8 cellular contexts compared by ENCODE assay signal in the genomic region with DNA sequence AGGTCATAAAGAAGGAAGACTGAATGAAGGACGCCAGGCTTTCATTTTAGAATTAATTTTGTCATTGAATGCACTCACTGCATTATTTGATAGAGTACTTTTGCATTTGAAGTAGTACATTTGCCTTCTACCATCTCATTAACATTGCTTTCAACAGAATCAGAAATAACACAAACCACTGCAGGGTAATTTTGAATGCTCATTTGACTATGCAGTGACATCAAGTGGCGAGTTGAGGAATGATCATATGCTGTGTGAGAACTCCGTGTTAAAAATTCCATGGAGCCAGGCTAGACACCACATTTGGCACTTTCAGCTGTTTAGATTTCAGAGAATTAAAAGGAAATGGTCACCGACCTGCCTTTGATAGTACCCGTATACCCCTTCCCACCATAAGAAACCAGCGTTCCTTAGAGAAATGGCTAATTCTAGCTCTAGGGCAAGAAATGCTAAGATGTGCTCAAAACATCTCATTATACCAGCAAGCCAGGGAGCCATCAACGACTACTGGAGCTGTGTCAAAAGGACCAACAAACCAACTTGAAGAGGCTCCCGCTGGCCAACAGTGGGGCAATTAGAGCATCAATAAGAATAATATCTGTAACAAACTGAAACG. TPM values are rescaled to one million over a fixed set of nuclear protein-coding genes. Genes with fewer than 3 reads are reported as not detected.
DNase-seq lines count a peak whose midpoint lies in the region; ATAC-seq and TF ChIP-seq lines count a peak whose summit lies in the region.

No MANE protein-coding gene starts in this region.

- no peak overlapping the region for H3K27ac ChIP-seq in liver (ENCODE audit: low read depth in 1 of 2, low read length in 2 of 2)

- H3K9ac ChIP-seq in liver (ENCODE audit: low read depth in 1 of 2, low read length in 2 of 2), result no peak overlapping the region

- H3K27me3 ChIP-seq in liver (ENCODE audit: control insufficient read depth in 4 of 4, insufficient read depth in 4 of 4, low read length in 3 of 4), result no peaks in the 10 kb centered on the region

- H3K4me1 Mint-ChIP-seq in activated CD4-positive, alpha-beta T cell treated with anti-CD3 and anti-CD28 coated beads, Interleukin-2, amount 10 ng/mL, durations not matched to agents 7 days and 5 days, result no peaks in the 10 kb centered on the region

- CTCF ChIA-PET in activated CD4-positive, alpha-beta T cell treated with anti-CD3 and anti-CD28 coated beads, Interleukin-2, amount 10 ng/mL, durations not matched to agents 7 days and 5 days (lab: Charles Lee), result interaction anchor here (1.1 to 1.4 kb wide), 4 partner anchors 19 to 228 kb away, joined by 3 to 4 read pairs (median 4); no protein-coding TSS in a partner anchor

- H3K4me3 Mint-ChIP-seq in activated CD4-positive, alpha-beta T cell treated with anti-CD3 and anti-CD28 coated beads, Interleukin-2, amount 10 ng/mL, durations not matched to agents 7 days and 5 days, result no peak overlapping the region

- 57% methylated on average over 9 of the region's 9 CpGs for WGBS in liver

- H3K9me3 ChIP-seq in liver (ENCODE audit: control insufficient read depth in 4 of 4, low read length in 3 of 4), result no peaks in the 10 kb centered on the region

- no peaks in the 10 kb centered on the region for H3K27me3 Mint-ChIP-seq in activated CD4-positive, alpha-beta T cell treated with anti-CD3 and anti-CD28 coated beads, Interleukin-2, amount 10 ng/mL, durations not matched to agents 7 days and 5 days

- H3K4me3 ChIP-seq in choroid plexus epithelial cell (ENCODE audit: low read depth, low read length) (no peak overlapping the region), liver (ENCODE audit: low read depth in 1 of 3, low read length in 3 of 3) (no peak overlapping the region)

- POLR2A ChIA-PET in activated CD4-positive, alpha-beta T cell treated with anti-CD3 and anti-CD28 coated beads, Interleukin-2, amount 10 ng/mL, durations not matched to agents 7 days and 5 days (lab: Charles Lee), result no interaction called here

- H3K36me3 ChIP-seq in liver (ENCODE audit: control insufficient read depth in 4 of 4, insufficient read depth in 3 of 4, low read depth in 1 of 4, low read length in 3 of 4), result peaks cover 17 to 53% (median 45%) of the 10 kb centered on the region in 4 donors

- peak; percentile 81 to 90 for TF ChIP-seq RAD21 in liver (IDR thresholded peaks at IDR 0.05)

- no peaks in the 10 kb centered on the region for H3K36me3 Mint-ChIP-seq in activated CD4-positive, alpha-beta T cell treated with anti-CD3 and anti-CD28 coated beads, Interleukin-2, amount 10 ng/mL, durations not matched to agents 7 days and 5 days (ENCODE audit: low read depth)

- intact Hi-C loops in posterior vena cava (cut with DNase I), result loop anchor here (5.0 to 10.0 kb wide), 2 partner anchors 66 to 149 kb away; no protein-coding TSS in a partner anchor

- peak; percentile 71 for TF ChIP-seq CTCF in choroid plexus epithelial cell (conservative IDR thresholded peaks at IDR 0.05; ENCODE audit: low read depth, low read length)
- TF ChIP-seq CTCF in liver (IDR thresholded peaks at IDR 0.05; ENCODE audit: low read depth, low read length, missing input control), result peak; percentile 59

- DNase-seq in activated CD4-positive, alpha-beta T cell treated with anti-CD3 and anti-CD28 coated beads, Interleukin-2, amount 10 ng/mL, durations not matched to agents 7 days and 5 days, result peak; percentile 27
- DNase-seq in activated CD4-positive, alpha-beta T cell treated with anti-CD3 and anti-CD28 coated beads, Interleukin-2, amount 50 U/mL, for 1 hour, result no peak
- peak; percentile 26 for DNase-seq in NCI-H226
- DNase-seq in choroid plexus epithelial cell (ENCODE audit: low read depth), result peak; percentile 80
- no peak for DNase-seq in posterior vena cava (ENCODE audit: low spot score)
- DNase-seq in stimulated activated CD4-positive, alpha-beta T cell treated with anti-CD3 and anti-CD28 coated beads, Interleukin-4, amount 100 ng/mL, for 24 hours, result no peak

- H3K4me1 ChIP-seq in liver (ENCODE audit: control insufficient read depth in 4 of 4, insufficient read depth in 4 of 4, low read length in 3 of 4), result no peaks in the 10 kb centered on the region

- H3K9me3 Mint-ChIP-seq in activated CD4-positive, alpha-beta T cell treated with anti-CD3 and anti-CD28 coated beads, Interleukin-2, amount 10 ng/mL, durations not matched to agents 7 days and 5 days, result no peaks in the 10 kb centered on the region

- no peak overlapping the region for H3K27ac Mint-ChIP-seq in activated CD4-positive, alpha-beta T cell treated with anti-CD3 and anti-CD28 coated beads, Interleukin-2, amount 10 ng/mL, durations not matched to agents 7 days and 5 days

- ATAC-seq in GM19351 (IDR thresholded peaks at IDR 0.05; ENCODE audit: unreplicated experiment), result no peak

TF ChIP-seq in liver, 16 proteins besides CTCF, POLR2A, EP300 and RAD21:
- TF ChIP-seq TAF1 (conservative IDR thresholded peaks at IDR 0.05), result no peak

RNA-seq across cellular contexts. Expression of gene HEBP1, which starts 16.5 kb away (rescaled TPM):
- 10 to 100 TPM; 19.6 to 21.2 TPM for total RNA-seq in activated CD4-positive, alpha-beta T cell treated with anti-CD3 and anti-CD28 coated beads, Interleukin-2, amount 10 ng/mL, durations not matched to agents 7 days and 5 days
- total RNA-seq in liver (10 to 100 TPM; 27.7 to 33.6 TPM), posterior vena cava (10 to 100 TPM; 56.4 to 63.2 TPM)
- 10 to 100 TPM; 66.9 to 70.0 TPM for polyA plus RNA-seq in liver

RNA-seq across cellular contexts. Expression of gene GPRC5D, which starts 31.6 kb away (rescaled TPM):
- total RNA-seq in activated CD4-positive, alpha-beta T cell treated with anti-CD3 and anti-CD28 coated beads, Interleukin-2, amount 10 ng/mL, durations not matched to agents 7 days and 5 days, result under 1 TPM; 0.22 to 0.67 TPM
- total RNA-seq in liver (under 1 TPM in 1 of 2 donors, not detected in 1; 0.17 TPM), posterior vena cava (not detected)
- polyA plus RNA-seq in liver, result under 1 TPM in 1 of 2 donors, not detected in 1; 0.13 TPM

Comparison
In these comparisons a context has a peak if more than half of its experiments do, and no peak if none do; other contexts are left out.
1. DNase-seq: peak in activated CD4-positive, alpha-beta T cell treated with anti-CD3 and anti-CD28 coated beads, Interleukin-2, amount 10 ng/mL, durations not matched to agents 7 days and 5 days (single experiment), NCI-H226 (single experiment) and choroid plexus epithelial cell (single experiment); none in activated CD4-positive, alpha-beta T cell treated with anti-CD3 and anti-CD28 coated beads, Interleukin-2, amount 50 U/mL, for 1 hour (single experiment), posterior vena cava (single experiment) and stimulated activated CD4-positive, alpha-beta T cell treated with anti-CD3 and anti-CD28 coated beads, Interleukin-4, amount 100 ng/mL, for 24 hours (single experiment).